ENCODE assay signal across 8 cellular contexts in the genomic region with DNA sequence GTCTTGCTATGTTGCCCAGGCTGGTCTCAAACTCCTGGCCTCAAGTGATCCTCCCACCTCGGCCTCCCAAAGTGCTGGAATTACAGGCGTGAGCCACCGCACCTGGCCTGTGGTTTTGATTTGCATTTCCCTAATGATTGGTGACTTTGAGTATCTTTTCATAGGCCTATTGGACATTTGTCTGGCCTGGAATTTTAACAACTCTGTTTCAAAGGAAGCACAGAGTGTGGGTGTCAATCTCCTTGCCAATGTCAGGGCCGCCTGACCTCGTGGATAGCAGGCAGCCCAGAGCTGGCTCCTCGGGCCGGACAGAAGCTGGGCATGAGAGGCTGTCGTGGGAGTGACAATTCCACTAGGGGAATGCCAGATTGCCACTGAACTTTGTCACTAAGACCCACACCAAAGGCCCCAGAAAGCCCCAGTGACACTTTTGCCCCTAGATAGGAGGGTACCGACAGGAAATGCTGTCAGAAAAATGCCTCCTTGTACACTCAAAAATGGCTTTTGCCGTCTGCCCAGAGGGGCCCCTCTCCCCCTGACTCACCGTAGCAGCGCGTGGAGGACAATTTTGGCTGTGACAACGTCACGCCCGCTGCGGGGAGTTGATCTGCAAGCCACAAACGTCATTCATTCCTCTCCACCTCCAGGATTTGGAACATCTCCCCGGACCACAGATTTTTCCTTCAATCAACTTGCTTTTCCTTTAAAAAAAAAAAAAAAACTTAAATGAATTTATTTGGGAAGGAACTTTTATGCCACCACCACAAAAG. TPM values are rescaled to one million over a fixed set of nuclear protein-coding genes. Genes with fewer than 3 reads are reported as not detected.
DNase-seq lines count a peak whose midpoint lies in the region; FAIRE-seq and TF ChIP-seq lines count a peak whose summit lies in the region.

No MANE protein-coding gene starts in this region.

- H3K9me3 ChIP-seq in Karpas-422 (ENCODE audit: low read length) (no peaks in the 10 kb centered on the region), left ventricle myocardium inferior (replicated peaks) (no peaks in the 10 kb centered on the region), BE2C (peaks cover 5% of the 10 kb centered on the region)

- H3K4me3 ChIP-seq in Karpas-422 (ENCODE audit: low read length), result no peak overlapping the region
- peak overlapping the region; percentile 15 for H3K4me3 ChIP-seq in left ventricle myocardium inferior
- no peak overlapping the region for H3K4me3 ChIP-seq in BE2C (ENCODE audit: low read depth, low read length)

- H3K4me1 ChIP-seq in Karpas-422 (ENCODE audit: low read length) (peaks cover 24% of the 10 kb centered on the region), left ventricle myocardium inferior (peaks cover 16% of the 10 kb centered on the region), BE2C (peaks cover 5% of the 10 kb centered on the region)

- H2AFZ ChIP-seq in Karpas-422 (ENCODE audit: low read length), result no peak overlapping the region

- no peaks in the 10 kb centered on the region for H3K9me2 ChIP-seq in Karpas-422 (replicated peaks; ENCODE audit: insufficient read depth, low read length)

- H3K4me2 ChIP-seq in Karpas-422 (ENCODE audit: low read depth, low read length, poor library complexity, severe bottlenecking), result peak overlapping the region; percentile 36

- no peaks in the 10 kb centered on the region for H4K20me1 ChIP-seq in Karpas-422 (ENCODE audit: insufficient read depth, low read depth, low read length)

- H3K36me3 ChIP-seq in Karpas-422 (ENCODE audit: insufficient read depth, low read length) (no peaks in the 10 kb centered on the region), left ventricle myocardium inferior (no peaks in the 10 kb centered on the region), BE2C (no peaks in the 10 kb centered on the region)

- DNase-seq in Karpas-422 (no peak), activated T-cell treated with anti-CD3 and anti-CD28 coated beads for 48 hours (ENCODE audit: low read depth) (peak; percentile 86), left ventricle myocardium inferior (no peak), ureter (ENCODE audit: low spot score) (no peak), urothelium cell line (ENCODE audit: low spot score) (no peak), germinal center (ENCODE audit: low spot score) (no peak), BE2C (no peak)
- peak; percentile 72 for DNase-seq in stimulated activated CD8-positive, alpha-beta memory T cell treated with anti-CD3 and anti-CD28 coated beads, Interleukin-12 subunit alpha, Interleukin-12 subunit beta, amount 100 ng/mL, for 24 hours (ENCODE audit: extremely low read depth)

- no peaks in the 10 kb centered on the region for H3K79me2 ChIP-seq in Karpas-422 (ENCODE audit: low read length)

- no peak for FAIRE-seq in urothelium cell line (lab: Jason Lieb, UNC)

- intact Hi-C loops in left ventricle myocardium inferior (cut with micrococcal nuclease), result no loop called here

- no peak overlapping the region for H3K9ac ChIP-seq in Karpas-422 (ENCODE audit: low read length)

- H3K27ac ChIP-seq in Karpas-422 (ENCODE audit: low read length) (no peak overlapping the region), left ventricle myocardium inferior (replicated peaks) (peak overlapping the region; percentile 59)

- H3K27me3 ChIP-seq in Karpas-422 (ENCODE audit: low read length), result no peaks in the 10 kb centered on the region
- H3K27me3 ChIP-seq in left ventricle myocardium inferior (ENCODE audit: low read depth), result no peaks in the 10 kb centered on the region
- no peaks in the 10 kb centered on the region for H3K27me3 ChIP-seq in BE2C

- no peak for TF ChIP-seq CTCF in left ventricle myocardium inferior (IDR thresholded peaks at IDR 0.05; ENCODE audit: borderline replicate concordance)
- TF ChIP-seq CTCF in BE2C (IDR thresholded peaks at IDR 0.05; ENCODE audit: low read depth, low read length), result no peak

RNA-seq across cellular contexts. Expression of a gene that starts 11.7 kb away (rescaled TPM):
- total RNA-seq in Karpas-422 (2014; rRNA removed; shearing (Covaris generic); ENCODE audit: low replicate concordance), result not detected in 2 replicates
- total RNA-seq in left ventricle myocardium inferior (32.7 TPM), ureter (52.0 TPM)
- 26.7 TPM for polyA plus RNA-seq in BE2C (2012; ENCODE audit: insufficient read depth, insufficient read length, low read depth)

RNA-seq across cellular contexts. Expression of a gene that starts 49.6 kb away (rescaled TPM):
- 92.4 and 151 TPM in 2 replicates for total RNA-seq in Karpas-422 (2014; rRNA removed; shearing (Covaris generic); ENCODE audit: low replicate concordance)
- total RNA-seq in left ventricle myocardium inferior (33.4 TPM), ureter (55.2 TPM)
- polyA plus RNA-seq in BE2C (2012; ENCODE audit: insufficient read depth, insufficient read length, low read depth), result 374 TPM

Comparison
In these comparisons a context has a peak if more than half of its experiments do, and no peak if none do; other contexts are left out.
1. DNase-seq: peak in activated T-cell treated with anti-CD3 and anti-CD28 coated beads for 48 hours (single experiment) and stimulated activated CD8-positive, alpha-beta memory T cell treated with anti-CD3 and anti-CD28 coated beads, Interleukin-12 subunit alpha, Interleukin-12 subunit beta, amount 100 ng/mL, for 24 hours (single experiment); none in Karpas-422 (single experiment), left ventricle myocardium inferior (single experiment), ureter (single experiment), urothelium cell line (single experiment), germinal center (single experiment) and BE2C (single experiment).
2. RNA of a gene that starts 11.7 kb away (total RNA-seq): 52.0 TPM in ureter (single experiment) and 32.7 TPM in left ventricle myocardium inferior (single experiment); not detected in Karpas-422; every median in the first group is over 10 times any median in the second.